Comparison of ENCODE assay signal across 13 cellular contexts in the genomic region with DNA sequence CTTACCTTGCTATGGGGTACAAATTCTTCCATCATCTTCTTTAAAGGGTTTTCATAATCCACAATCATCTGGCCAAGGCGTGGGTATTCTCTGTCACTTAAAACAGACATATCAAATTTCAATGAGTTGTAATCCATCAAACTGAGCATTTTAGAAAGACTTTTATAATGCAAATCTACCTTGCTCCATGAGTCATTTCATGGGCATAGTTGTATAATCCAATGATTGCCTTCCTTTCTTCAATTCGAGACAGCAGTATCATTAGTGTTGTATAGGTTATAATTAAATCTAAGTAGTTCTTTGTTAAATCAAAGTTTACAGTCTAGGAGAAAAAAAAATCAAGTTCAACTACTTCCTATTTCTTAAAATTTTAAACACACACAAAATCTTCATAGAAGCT.
"Had no signal": no experiment of that assay in that cellular context is flagged by ENCODE, and none has a peak within 500 bp of the region (broad histone marks: within the 10 kb centered on the region; RNA-seq: fewer than 3 reads in every experiment).

No MANE protein-coding gene starts in this region.

- H3K27ac ChIP-seq: heart left ventricle, left ventricle myocardium inferior, prostate gland had no signal

- FAIRE-seq: bronchial epithelial cell, keratinocyte had no signal

- H3K4me3 ChIP-seq: heart left ventricle, left ventricle myocardium inferior, prostate gland had no signal

- DNase-seq: activated CD4-positive, alpha-beta memory T cell treated with anti-CD3 and anti-CD28 coated beads, Interleukin-2, amount 10 ng/mL, durations not matched to agents 7 days and 5 days; activated naive CD4-positive, alpha-beta T cell; activated T-cell treated with anti-CD3 and anti-CD28 coated beads, Interleukin-2, amount 50 U/mL, for 72 hours; aorta; heart left ventricle; left ventricle myocardium inferior; stimulated activated CD4-positive, alpha-beta T cell treated with anti-CD3 and anti-CD28 coated beads, Interleukin-2, amount 100 ng/mL, for 24 hours; stimulated activated naive B cell treated with anti-CD40 and anti-IgM and Interleukin-4, amounts not matched to agents 10 μg/mL and 1 μg/mL and 100 μg/mL, for 72 hours; substantia nigra; trophoblast cell had no signal

- H3K4me1 ChIP-seq: prostate gland had no signal

- H3K27me3 ChIP-seq: heart left ventricle had no signal

- H3K36me3 ChIP-seq: prostate gland had no signal

- H3K9me3 ChIP-seq: heart left ventricle, left ventricle myocardium inferior, prostate gland had no signal
